In the genomic region with DNA sequence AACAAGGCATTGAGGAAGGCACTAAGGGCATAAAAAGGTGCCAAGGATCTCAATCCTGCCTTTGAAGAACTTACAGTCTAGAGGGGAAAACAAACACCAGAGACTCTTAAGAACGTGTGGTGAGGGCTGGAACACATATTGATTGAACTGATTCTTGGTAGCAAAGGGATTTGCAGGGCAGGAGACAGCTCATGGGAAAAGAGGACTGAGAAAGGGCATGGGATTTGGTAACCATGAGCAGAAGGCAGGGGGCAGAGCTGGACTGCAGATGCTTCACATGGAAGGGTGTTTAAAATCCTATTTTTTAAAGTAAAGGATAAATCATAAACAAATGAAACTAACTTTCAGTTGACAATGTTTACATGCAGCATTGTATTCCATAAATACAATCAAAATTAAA, we compare ENCODE assay signal across 10 cellular contexts.
A peak's percentile ranks its signal among the peaks of the same experiment; 100 is the strongest.
DNase-seq lines count a peak whose midpoint lies in the region; ATAC-seq and TF ChIP-seq lines count a peak whose summit lies in the region.
"Had no signal": no experiment of that assay in that cellular context is flagged by ENCODE, and none has a peak within 500 bp of the region (broad histone marks: within the 10 kb centered on the region; RNA-seq: fewer than 3 reads in every experiment).

No MANE protein-coding gene starts in this region.

- intact Hi-C loops in HCT116 (cut with micrococcal nuclease), result loop anchor here (5.0 kb wide), 1 partner anchor 72 kb away; no protein-coding TSS in a partner anchor

- TF ChIP-seq RAD21 in HCT116 (IDR thresholded peaks at IDR 0.05; ENCODE audit: low read depth), result peak; percentile 53

- no peaks in the 10 kb centered on the region for H3K9me2 ChIP-seq in HCT116 (ENCODE audit: insufficient read depth)

- ATAC-seq in HCT116 (no peak), memory B cell (ENCODE audit: low read depth) (no peak)

- no peaks in the 10 kb centered on the region for H3K27me3 ChIP-seq in ACC112 (ENCODE audit: insufficient read depth, low read length)
- no peaks in the 10 kb centered on the region for H3K27me3 ChIP-seq in HCT116 (ENCODE audit: insufficient read depth, low read length)

- no peaks in the 10 kb centered on the region for H3K9me3 ChIP-seq in HCT116 (ENCODE audit: control insufficient read depth in 1 of 2, insufficient read depth in 1 of 2, low read depth in 1 of 2, low read length in 2 of 2)

- DNase-seq in HCT116 (ENCODE audit: low read depth, low spot score) (no peak), chondrocyte (ENCODE audit: low spot score) (no peak), memory B cell (ENCODE audit: low spot score in 2 of 2) (no peak), NCI-H2196 treated with DMSO at 0.1 percent for 48 hours (lab: John Stamatoyannopoulos, UW; ENCODE audit: unreplicated experiment) (no peak), DMS79 treated with DMSO at 0.1 percent for 48 hours (lab: John Stamatoyannopoulos, UW) (no peak), SIG-M5 treated with dmso at 0.1 percent for 504 hours (lab: John Stamatoyannopoulos, UW; ENCODE audit: unreplicated experiment) (no peak)
- no peak for DNase-seq in effector CD4-positive, alpha-beta T cell
- DNase-seq: islet precursor cell, NCI-H345 had no signal

- no peak overlapping the region for H3K4me2 ChIP-seq in HCT116 (ENCODE audit: low read length)

- no TSS peak for BruUV-seq in HCT116 (replicated peaks; lab: Mats Ljungman, UMichigan)

- H3K36me3 Mint-ChIP-seq in chondrocyte (ENCODE audit: low read depth) (no peaks in the 10 kb centered on the region), memory B cell (peaks cover 38% of the 10 kb centered on the region)

- TF ChIP-seq POLR2A in HCT116 (IDR thresholded peaks at IDR 0.05; ENCODE audit: borderline replicate concordance, extremely low read depth, insufficient read depth, insufficient read length), result no peak

- H3K36me3 ChIP-seq in ACC112 (ENCODE audit: insufficient read depth, low read length) (no peaks in the 10 kb centered on the region), HCT116 (ENCODE audit: control insufficient read depth in 1 of 2, insufficient read depth in 2 of 2, low read length in 2 of 2) (no peaks in the 10 kb centered on the region)

- POLR2A ChIA-PET in HCT116 (lab: Charles Lee), result no interaction called here

- H3K4me1 Mint-ChIP-seq in chondrocyte (ENCODE audit: low read depth) (peaks cover 17% of the 10 kb centered on the region), memory B cell (no peaks in the 10 kb centered on the region)

- H3K27ac Mint-ChIP-seq in chondrocyte (ENCODE audit: unreplicated experiment) (peak overlapping the region; percentile 86), memory B cell (peak overlapping the region; percentile 70)

- H3K79me2 ChIP-seq in ACC112 (ENCODE audit: control insufficient read depth, insufficient read depth, low read length, unreplicated experiment) (no peaks in the 10 kb centered on the region), HCT116 (ENCODE audit: insufficient read depth, low read length) (no peaks in the 10 kb centered on the region)

- CTCF ChIA-PET in HCT116 (lab: Charles Lee), result interaction anchor here (0.7 to 2.7 kb wide), 4 partner anchors 16 to 511 kb away, joined by 3 to 26 read pairs (median 6); no protein-coding TSS in a partner anchor

- no peak overlapping the region for H3K9ac ChIP-seq in HCT116 (ENCODE audit: low read length)

- RAD21 ChIA-PET in HCT116 (lab: Charles Lee; ENCODE audit: low non-redundant PET in 1 of 2, low total read pairs in 2 of 2, uncharacterized antibody in 2 of 2, unreplicated experiment in 2 of 2), result interaction anchor here (0.7 to 2.0 kb wide), 2 partner anchors 72 kb away, joined by 4 to 8 read pairs; no protein-coding TSS in a partner anchor

- H4K20me1 ChIP-seq in HCT116 (ENCODE audit: insufficient read depth), result no peaks in the 10 kb centered on the region

- H3K27me3 Mint-ChIP-seq in chondrocyte (ENCODE audit: low read depth) (no peaks in the 10 kb centered on the region), memory B cell (no peaks in the 10 kb centered on the region)

- H3K27ac ChIP-seq in ACC112 (ENCODE audit: low read depth, low read length) (peak overlapping the region; percentile 36), HCT116 (ENCODE audit: low read depth, low read length) (no peak overlapping the region)

- peak overlapping the region; percentile 79 for H2AFZ ChIP-seq in ACC112 (ENCODE audit: low read length, unreplicated experiment)
- H2AFZ ChIP-seq in HCT116 (ENCODE audit: low read depth, low read length, poor library complexity, severe bottlenecking), result no peak overlapping the region

- TF ChIP-seq CTCF in HCT116 (IDR thresholded peaks at IDR 0.05 in 2 of 3, conservative IDR thresholded peaks at IDR 0.05 in 1 of 3; ENCODE audit: borderline replicate concordance in 1 of 3, insufficient read depth in 1 of 3, low read depth in 2 of 3, low read length in 2 of 3) (peak in 2 of 3 experiments; percentile 26 to 36; a peak in 3 of 6 replicates), chondrocyte (IDR thresholded peaks at IDR 0.05) (peak; percentile 75)

- H3K4me1 ChIP-seq in ACC112 (ENCODE audit: control insufficient read depth, insufficient read depth, low read length, unreplicated experiment) (peaks cover 29% of the 10 kb centered on the region), HCT116 (ENCODE audit: control insufficient read depth in 1 of 2, insufficient read depth in 2 of 2, low read length in 2 of 2) (no peaks in the 10 kb centered on the region)

- H3K4me3 Mint-ChIP-seq in chondrocyte (ENCODE audit: unreplicated experiment), result peak overlapping the region; percentile 63
- H3K4me3 Mint-ChIP-seq in memory B cell, result no peak overlapping the region

- no peaks in the 10 kb centered on the region for H3K9me3 Mint-ChIP-seq in chondrocyte (ENCODE audit: low read depth)
- no peaks in the 10 kb centered on the region for H3K9me3 Mint-ChIP-seq in memory B cell

- H3K4me3 ChIP-seq in ACC112 (ENCODE audit: low read depth, low read length), result peak overlapping the region; percentile 59
- no peak overlapping the region for H3K4me3 ChIP-seq in HCT116 (replicated peaks in 1 of 2; ENCODE audit: low read depth in 1 of 2, low read length in 2 of 2)

TF ChIP-seq in HCT116, 20 proteins besides CTCF, POLR2A, EP300 and RAD21 (continues in another document):
- TF ChIP-seq, protein P1, sequence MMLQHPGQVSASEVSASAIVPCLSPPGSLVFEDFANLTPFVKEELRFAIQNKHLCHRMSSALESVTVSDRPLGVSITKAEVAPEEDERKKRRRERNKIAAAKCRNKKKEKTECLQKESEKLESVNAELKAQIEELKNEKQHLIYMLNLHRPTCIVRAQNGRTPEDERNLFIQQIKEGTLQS (IDR thresholded peaks at IDR 0.05), result no peak
- no peak for TF ChIP-seq EZH2phosphoT487 (IDR thresholded peaks at IDR 0.05; ENCODE audit: borderline replicate concordance)
- TF ChIP-seq SRF (IDR thresholded peaks at IDR 0.05; ENCODE audit: low read depth), result no peak
- TF ChIP-seq YY1 (IDR thresholded peaks at IDR 0.05; ENCODE audit: extremely low read depth, insufficient replicate concordance, low read depth, low read length), result no peak
- no peak for TF ChIP-seq JUND (IDR thresholded peaks at IDR 0.05)
- TF ChIP-seq EGR1 (IDR thresholded peaks at IDR 0.05; ENCODE audit: low read depth), result no peak
- TF ChIP-seq, protein P2, sequence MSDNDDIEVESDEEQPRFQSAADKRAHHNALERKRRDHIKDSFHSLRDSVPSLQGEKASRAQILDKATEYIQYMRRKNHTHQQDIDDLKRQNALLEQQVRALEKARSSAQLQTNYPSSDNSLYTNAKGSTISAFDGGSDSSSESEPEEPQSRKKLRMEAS (IDR thresholded peaks at IDR 0.05), result no peak
- no peak for TF ChIP-seq FOSL1 (IDR thresholded peaks at IDR 0.05; ENCODE audit: low read depth)
- no peak for TF ChIP-seq CEBPB (IDR thresholded peaks at IDR 0.05; ENCODE audit: low read depth)
- TF ChIP-seq, protein P3, sequence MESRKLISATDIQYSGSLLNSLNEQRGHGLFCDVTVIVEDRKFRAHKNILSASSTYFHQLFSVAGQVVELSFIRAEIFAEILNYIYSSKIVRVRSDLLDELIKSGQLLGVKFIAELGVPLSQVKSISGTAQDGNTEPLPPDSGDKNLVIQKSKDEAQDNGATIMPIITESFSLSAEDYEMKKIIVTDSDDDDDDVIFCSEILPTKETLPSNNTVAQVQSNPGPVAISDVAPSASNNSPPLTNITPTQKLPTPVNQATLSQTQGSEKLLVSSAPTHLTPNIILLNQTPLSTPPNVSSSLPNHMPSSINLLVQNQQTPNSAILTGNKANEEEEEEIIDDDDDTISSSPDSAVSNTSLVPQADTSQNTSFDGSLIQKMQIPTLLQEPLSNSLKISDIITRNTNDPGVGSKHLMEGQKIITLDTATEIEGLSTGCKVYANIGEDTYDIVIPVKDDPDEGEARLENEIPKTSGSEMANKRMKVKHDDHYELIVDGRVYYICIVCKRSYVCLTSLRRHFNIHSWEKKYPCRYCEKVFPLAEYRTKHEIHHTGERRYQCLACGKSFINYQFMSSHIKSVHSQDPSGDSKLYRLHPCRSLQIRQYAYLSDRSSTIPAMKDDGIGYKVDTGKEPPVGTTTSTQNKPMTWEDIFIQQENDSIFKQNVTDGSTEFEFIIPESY (IDR thresholded peaks at IDR 0.05; ENCODE audit: extremely low read depth, insufficient replicate concordance, low read length), result no peak
- no peak for TF ChIP-seq ZNF274 (IDR thresholded peaks at IDR 0.05; ENCODE audit: low read depth, low read length)
- TF ChIP-seq ZFX (IDR thresholded peaks at IDR 0.05), result no peak
